In the genomic region with DNA sequence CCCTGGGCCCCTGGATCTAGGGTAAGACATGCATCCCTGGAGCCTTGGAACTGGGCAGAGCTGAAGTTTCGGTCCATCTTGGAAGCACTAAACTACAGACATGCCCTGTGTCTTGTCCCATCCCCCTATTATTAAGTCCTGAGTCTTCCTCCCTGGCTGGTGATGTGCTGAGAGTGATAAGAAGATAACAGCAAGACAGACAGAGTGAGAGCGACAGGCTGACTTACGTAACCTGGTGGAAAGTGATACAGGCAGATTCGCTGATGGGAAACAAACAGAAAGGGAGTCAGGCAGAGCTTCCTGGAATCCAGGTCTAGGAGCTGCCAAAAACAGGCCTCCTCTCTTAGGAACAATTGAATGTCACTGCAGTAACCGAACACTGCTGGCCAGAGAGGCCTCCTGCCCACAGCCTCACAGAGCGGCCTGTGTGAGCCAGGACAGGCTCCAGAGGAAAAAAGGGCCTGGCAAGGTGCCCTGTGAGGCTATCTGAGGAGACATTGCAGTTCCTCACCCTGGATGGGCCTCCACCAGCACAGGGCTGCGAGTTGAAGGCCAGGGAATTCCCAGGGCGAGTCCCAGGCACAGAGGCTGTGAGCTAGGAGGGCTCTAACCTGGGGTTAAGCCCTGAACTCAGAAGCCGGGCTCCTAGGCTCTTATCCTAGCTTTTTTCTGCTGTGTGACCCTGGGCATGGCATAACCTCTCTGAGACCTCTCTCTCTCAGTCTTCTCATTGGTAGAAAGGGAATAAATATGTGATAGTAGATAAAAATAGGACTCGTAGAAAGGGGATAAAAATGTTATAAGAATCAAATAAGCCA, we compare ENCODE assay signal across 1 cellular context.
TF ChIP-seq lines count a peak whose summit lies in the region.

No MANE protein-coding gene starts in this region.

TF ChIP-seq in HepG2, 621 proteins besides CTCF, POLR2A, EP300 and RAD21 (continues in another document):
- TF ChIP-seq, protein P1, sequence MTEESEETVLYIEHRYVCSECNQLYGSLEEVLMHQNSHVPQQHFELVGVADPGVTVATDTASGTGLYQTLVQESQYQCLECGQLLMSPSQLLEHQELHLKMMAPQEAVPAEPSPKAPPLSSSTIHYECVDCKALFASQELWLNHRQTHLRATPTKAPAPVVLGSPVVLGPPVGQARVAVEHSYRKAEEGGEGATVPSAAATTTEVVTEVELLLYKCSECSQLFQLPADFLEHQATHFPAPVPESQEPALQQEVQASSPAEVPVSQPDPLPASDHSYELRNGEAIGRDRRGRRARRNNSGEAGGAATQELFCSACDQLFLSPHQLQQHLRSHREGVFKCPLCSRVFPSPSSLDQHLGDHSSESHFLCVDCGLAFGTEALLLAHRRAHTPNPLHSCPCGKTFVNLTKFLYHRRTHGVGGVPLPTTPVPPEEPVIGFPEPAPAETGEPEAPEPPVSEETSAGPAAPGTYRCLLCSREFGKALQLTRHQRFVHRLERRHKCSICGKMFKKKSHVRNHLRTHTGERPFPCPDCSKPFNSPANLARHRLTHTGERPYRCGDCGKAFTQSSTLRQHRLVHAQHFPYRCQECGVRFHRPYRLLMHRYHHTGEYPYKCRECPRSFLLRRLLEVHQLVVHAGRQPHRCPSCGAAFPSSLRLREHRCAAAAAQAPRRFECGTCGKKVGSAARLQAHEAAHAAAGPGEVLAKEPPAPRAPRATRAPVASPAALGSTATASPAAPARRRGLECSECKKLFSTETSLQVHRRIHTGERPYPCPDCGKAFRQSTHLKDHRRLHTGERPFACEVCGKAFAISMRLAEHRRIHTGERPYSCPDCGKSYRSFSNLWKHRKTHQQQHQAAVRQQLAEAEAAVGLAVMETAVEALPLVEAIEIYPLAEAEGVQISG (CRISPR knock-in tag; IDR thresholded peaks at IDR 0.05): peak; percentile 39; the same call in 1 of the 2 replicates
- TF ChIP-seq ZNF547 (CRISPR knock-in tag; IDR thresholded peaks at IDR 0.05): 0 out of 2 replicates have a peak, but pooled peaks have one; percentile 47
- no peak for TF ChIP-seq POLR2AphosphoS2 (IDR thresholded peaks at IDR 0.05; ENCODE audit: low read depth, low read length)
- no peak for TF ChIP-seq NFE2 (CRISPR knock-in tag; IDR thresholded peaks at IDR 0.05)
- TF ChIP-seq SOX6 (IDR thresholded peaks at IDR 0.05): no peak
- peak; percentile 61 for TF ChIP-seq SOX6 (CRISPR knock-in tag; IDR thresholded peaks at IDR 0.05)
- 0 out of 2 replicates have a peak, but pooled peaks have one; percentile 22 for TF ChIP-seq FOXO1 (CRISPR knock-in tag; IDR thresholded peaks at IDR 0.05)
- TF ChIP-seq ZNF350 (CRISPR knock-in tag; IDR thresholded peaks at IDR 0.05; ENCODE audit: borderline replicate concordance, low read depth): 0 out of 2 replicates have a peak, but pooled peaks have one; percentile 38
- TF ChIP-seq, protein P2, sequence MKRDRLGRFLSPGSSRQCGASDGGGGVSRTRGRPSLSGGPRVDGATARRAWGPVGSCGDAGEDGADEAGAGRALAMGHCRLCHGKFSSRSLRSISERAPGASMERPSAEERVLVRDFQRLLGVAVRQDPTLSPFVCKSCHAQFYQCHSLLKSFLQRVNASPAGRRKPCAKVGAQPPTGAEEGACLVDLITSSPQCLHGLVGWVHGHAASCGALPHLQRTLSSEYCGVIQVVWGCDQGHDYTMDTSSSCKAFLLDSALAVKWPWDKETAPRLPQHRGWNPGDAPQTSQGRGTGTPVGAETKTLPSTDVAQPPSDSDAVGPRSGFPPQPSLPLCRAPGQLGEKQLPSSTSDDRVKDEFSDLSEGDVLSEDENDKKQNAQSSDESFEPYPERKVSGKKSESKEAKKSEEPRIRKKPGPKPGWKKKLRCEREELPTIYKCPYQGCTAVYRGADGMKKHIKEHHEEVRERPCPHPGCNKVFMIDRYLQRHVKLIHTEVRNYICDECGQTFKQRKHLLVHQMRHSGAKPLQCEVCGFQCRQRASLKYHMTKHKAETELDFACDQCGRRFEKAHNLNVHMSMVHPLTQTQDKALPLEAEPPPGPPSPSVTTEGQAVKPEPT (CRISPR knock-in tag; IDR thresholded peaks at IDR 0.05; ENCODE audit: low read depth): no peak
- TF ChIP-seq ZFY (CRISPR knock-in tag; IDR thresholded peaks at IDR 0.05): peak; percentile 50
- TF ChIP-seq, protein P3, sequence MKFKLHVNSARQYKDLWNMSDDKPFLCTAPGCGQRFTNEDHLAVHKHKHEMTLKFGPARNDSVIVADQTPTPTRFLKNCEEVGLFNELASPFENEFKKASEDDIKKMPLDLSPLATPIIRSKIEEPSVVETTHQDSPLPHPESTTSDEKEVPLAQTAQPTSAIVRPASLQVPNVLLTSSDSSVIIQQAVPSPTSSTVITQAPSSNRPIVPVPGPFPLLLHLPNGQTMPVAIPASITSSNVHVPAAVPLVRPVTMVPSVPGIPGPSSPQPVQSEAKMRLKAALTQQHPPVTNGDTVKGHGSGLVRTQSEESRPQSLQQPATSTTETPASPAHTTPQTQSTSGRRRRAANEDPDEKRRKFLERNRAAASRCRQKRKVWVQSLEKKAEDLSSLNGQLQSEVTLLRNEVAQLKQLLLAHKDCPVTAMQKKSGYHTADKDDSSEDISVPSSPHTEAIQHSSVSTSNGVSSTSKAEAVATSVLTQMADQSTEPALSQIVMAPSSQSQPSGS (CRISPR knock-in tag; IDR thresholded peaks at IDR 0.05): 0 out of 2 replicates have a peak, but pooled peaks have one; percentile 44
- TF ChIP-seq, protein P4, sequence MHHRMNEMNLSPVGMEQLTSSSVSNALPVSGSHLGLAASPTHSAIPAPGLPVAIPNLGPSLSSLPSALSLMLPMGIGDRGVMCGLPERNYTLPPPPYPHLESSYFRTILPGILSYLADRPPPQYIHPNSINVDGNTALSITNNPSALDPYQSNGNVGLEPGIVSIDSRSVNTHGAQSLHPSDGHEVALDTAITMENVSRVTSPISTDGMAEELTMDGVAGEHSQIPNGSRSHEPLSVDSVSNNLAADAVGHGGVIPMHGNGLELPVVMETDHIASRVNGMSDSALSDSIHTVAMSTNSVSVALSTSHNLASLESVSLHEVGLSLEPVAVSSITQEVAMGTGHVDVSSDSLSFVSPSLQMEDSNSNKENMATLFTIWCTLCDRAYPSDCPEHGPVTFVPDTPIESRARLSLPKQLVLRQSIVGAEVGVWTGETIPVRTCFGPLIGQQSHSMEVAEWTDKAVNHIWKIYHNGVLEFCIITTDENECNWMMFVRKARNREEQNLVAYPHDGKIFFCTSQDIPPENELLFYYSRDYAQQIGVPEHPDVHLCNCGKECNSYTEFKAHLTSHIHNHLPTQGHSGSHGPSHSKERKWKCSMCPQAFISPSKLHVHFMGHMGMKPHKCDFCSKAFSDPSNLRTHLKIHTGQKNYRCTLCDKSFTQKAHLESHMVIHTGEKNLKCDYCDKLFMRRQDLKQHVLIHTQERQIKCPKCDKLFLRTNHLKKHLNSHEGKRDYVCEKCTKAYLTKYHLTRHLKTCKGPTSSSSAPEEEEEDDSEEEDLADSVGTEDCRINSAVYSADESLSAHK (CRISPR knock-in tag; IDR thresholded peaks at IDR 0.05; ENCODE audit: borderline replicate concordance): no peak
- TF ChIP-seq TEAD3 (CRISPR knock-in tag; optimal IDR thresholded peaks at IDR 0.05; ENCODE audit: borderline replicate concordance): peak; percentile 79
- 0 out of 2 replicates have a peak, but pooled peaks have one; percentile 21 for TF ChIP-seq NCOA2 (CRISPR knock-in tag; IDR thresholded peaks at IDR 0.05)
- TF ChIP-seq, protein P5, sequence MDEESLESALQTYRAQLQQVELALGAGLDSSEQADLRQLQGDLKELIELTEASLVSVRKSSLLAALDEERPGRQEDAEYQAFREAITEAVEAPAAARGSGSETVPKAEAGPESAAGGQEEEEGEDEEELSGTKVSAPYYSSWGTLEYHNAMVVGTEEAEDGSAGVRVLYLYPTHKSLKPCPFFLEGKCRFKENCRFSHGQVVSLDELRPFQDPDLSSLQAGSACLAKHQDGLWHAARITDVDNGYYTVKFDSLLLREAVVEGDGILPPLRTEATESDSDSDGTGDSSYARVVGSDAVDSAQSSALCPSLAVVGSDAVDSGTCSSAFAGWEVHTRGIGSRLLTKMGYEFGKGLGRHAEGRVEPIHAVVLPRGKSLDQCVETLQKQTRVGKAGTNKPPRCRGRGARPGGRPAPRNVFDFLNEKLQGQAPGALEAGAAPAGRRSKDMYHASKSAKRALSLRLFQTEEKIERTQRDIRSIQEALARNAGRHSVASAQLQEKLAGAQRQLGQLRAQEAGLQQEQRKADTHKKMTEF (CRISPR knock-in tag; IDR thresholded peaks at IDR 0.05): 0 out of 2 replicates have a peak, but pooled peaks have one; percentile 23
- TF ChIP-seq PITX1 (CRISPR knock-in tag; IDR thresholded peaks at IDR 0.05): 0 out of 2 replicates have a peak, but pooled peaks have one; percentile 22
- TF ChIP-seq SMAD1 (CRISPR knock-in tag; IDR thresholded peaks at IDR 0.05; ENCODE audit: borderline replicate concordance, low read depth): peak; percentile 16; the same call in 1 of the 2 replicates
- no peak for TF ChIP-seq NFYC (CRISPR knock-in tag; IDR thresholded peaks at IDR 0.05)
- TF ChIP-seq, protein P6, sequence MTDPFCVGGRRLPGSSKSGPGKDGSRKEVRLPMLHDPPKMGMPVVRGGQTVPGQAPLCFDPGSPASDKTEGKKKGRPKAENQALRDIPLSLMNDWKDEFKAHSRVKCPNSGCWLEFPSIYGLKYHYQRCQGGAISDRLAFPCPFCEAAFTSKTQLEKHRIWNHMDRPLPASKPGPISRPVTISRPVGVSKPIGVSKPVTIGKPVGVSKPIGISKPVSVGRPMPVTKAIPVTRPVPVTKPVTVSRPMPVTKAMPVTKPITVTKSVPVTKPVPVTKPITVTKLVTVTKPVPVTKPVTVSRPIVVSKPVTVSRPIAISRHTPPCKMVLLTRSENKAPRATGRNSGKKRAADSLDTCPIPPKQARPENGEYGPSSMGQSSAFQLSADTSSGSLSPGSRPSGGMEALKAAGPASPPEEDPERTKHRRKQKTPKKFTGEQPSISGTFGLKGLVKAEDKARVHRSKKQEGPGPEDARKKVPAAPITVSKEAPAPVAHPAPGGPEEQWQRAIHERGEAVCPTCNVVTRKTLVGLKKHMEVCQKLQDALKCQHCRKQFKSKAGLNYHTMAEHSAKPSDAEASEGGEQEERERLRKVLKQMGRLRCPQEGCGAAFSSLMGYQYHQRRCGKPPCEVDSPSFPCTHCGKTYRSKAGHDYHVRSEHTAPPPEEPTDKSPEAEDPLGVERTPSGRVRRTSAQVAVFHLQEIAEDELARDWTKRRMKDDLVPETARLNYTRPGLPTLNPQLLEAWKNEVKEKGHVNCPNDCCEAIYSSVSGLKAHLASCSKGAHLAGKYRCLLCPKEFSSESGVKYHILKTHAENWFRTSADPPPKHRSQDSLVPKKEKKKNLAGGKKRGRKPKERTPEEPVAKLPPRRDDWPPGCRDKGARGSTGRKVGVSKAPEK (CRISPR knock-in tag; IDR thresholded peaks at IDR 0.05; ENCODE audit: borderline replicate concordance): no peak
- peak; percentile 15; the same call in 1 of the 2 replicates for TF ChIP-seq CBX5 (CRISPR knock-in tag; IDR thresholded peaks at IDR 0.05; ENCODE audit: borderline replicate concordance)
- TF ChIP-seq, protein P7, sequence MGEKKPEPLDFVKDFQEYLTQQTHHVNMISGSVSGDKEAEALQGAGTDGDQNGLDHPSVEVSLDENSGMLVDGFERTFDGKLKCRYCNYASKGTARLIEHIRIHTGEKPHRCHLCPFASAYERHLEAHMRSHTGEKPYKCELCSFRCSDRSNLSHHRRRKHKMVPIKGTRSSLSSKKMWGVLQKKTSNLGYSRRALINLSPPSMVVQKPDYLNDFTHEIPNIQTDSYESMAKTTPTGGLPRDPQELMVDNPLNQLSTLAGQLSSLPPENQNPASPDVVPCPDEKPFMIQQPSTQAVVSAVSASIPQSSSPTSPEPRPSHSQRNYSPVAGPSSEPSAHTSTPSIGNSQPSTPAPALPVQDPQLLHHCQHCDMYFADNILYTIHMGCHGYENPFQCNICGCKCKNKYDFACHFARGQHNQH (CRISPR knock-in tag; IDR thresholded peaks at IDR 0.05): peak; percentile 96; the same call in 1 of the 2 replicates
- TF ChIP-seq BRD4 (CRISPR knock-in tag; IDR thresholded peaks at IDR 0.05): no peak
- TF ChIP-seq MIER2 (CRISPR knock-in tag; IDR thresholded peaks at IDR 0.05): no peak
- TF ChIP-seq, protein P8, sequence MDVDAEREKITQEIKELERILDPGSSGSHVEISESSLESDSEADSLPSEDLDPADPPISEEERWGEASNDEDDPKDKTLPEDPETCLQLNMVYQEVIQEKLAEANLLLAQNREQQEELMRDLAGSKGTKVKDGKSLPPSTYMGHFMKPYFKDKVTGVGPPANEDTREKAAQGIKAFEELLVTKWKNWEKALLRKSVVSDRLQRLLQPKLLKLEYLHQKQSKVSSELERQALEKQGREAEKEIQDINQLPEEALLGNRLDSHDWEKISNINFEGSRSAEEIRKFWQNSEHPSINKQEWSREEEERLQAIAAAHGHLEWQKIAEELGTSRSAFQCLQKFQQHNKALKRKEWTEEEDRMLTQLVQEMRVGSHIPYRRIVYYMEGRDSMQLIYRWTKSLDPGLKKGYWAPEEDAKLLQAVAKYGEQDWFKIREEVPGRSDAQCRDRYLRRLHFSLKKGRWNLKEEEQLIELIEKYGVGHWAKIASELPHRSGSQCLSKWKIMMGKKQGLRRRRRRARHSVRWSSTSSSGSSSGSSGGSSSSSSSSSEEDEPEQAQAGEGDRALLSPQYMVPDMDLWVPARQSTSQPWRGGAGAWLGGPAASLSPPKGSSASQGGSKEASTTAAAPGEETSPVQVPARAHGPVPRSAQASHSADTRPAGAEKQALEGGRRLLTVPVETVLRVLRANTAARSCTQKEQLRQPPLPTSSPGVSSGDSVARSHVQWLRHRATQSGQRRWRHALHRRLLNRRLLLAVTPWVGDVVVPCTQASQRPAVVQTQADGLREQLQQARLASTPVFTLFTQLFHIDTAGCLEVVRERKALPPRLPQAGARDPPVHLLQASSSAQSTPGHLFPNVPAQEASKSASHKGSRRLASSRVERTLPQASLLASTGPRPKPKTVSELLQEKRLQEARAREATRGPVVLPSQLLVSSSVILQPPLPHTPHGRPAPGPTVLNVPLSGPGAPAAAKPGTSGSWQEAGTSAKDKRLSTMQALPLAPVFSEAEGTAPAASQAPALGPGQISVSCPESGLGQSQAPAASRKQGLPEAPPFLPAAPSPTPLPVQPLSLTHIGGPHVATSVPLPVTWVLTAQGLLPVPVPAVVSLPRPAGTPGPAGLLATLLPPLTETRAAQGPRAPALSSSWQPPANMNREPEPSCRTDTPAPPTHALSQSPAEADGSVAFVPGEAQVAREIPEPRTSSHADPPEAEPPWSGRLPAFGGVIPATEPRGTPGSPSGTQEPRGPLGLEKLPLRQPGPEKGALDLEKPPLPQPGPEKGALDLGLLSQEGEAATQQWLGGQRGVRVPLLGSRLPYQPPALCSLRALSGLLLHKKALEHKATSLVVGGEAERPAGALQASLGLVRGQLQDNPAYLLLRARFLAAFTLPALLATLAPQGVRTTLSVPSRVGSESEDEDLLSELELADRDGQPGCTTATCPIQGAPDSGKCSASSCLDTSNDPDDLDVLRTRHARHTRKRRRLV (CRISPR knock-in tag; IDR thresholded peaks at IDR 0.05): no peak
- peak; percentile 19; the same call in 1 of the 2 replicates for TF ChIP-seq KDM2A (CRISPR knock-in tag; IDR thresholded peaks at IDR 0.05; ENCODE audit: borderline replicate concordance, low read depth)
- 0 out of 2 replicates have a peak, but pooled peaks have one; percentile 10 for TF ChIP-seq SOX5 (CRISPR knock-in tag; IDR thresholded peaks at IDR 0.05; ENCODE audit: borderline replicate concordance)
- TF ChIP-seq HIVEP1 (CRISPR knock-in tag; IDR thresholded peaks at IDR 0.05): peak; percentile 69; the same call in 1 of the 2 replicates
- no peak for TF ChIP-seq TRIM24 (CRISPR knock-in tag; IDR thresholded peaks at IDR 0.05)
